Comparison of ENCODE assay signal across 1 cellular context in the genomic region with DNA sequence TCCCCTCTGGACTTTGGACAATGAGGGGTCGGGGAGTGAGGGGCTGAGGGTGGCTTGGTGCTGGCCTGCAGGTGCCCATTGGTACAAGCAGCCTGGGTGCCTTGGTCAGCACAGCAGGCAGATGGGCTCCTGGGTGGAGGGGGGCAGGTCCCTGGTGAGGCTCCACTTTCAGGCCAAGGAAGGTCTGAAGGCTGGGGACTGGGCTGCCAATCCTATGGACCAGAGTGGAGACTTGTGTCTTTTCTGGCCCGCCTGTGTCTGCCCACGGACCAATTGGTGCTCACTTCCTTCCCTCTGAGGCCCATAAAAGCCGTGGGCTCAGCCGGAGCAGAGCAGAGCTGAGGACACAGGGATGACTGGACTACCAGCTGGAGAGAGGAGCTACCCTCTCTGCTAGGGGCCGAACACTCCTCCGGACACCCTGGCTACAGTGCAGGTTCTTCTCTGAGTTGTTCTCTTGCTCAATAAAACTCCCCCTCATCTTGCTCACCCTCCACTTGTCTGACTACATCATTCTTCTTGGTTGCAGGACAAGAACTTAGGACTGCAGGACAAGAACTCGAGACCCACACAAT.
TF ChIP-seq lines count a peak whose summit lies in the region.

No MANE protein-coding gene starts in this region.

TF ChIP-seq in HepG2, 621 proteins besides CTCF, POLR2A, EP300 and RAD21 (continued from another document):
- TF ChIP-seq, protein P1, sequence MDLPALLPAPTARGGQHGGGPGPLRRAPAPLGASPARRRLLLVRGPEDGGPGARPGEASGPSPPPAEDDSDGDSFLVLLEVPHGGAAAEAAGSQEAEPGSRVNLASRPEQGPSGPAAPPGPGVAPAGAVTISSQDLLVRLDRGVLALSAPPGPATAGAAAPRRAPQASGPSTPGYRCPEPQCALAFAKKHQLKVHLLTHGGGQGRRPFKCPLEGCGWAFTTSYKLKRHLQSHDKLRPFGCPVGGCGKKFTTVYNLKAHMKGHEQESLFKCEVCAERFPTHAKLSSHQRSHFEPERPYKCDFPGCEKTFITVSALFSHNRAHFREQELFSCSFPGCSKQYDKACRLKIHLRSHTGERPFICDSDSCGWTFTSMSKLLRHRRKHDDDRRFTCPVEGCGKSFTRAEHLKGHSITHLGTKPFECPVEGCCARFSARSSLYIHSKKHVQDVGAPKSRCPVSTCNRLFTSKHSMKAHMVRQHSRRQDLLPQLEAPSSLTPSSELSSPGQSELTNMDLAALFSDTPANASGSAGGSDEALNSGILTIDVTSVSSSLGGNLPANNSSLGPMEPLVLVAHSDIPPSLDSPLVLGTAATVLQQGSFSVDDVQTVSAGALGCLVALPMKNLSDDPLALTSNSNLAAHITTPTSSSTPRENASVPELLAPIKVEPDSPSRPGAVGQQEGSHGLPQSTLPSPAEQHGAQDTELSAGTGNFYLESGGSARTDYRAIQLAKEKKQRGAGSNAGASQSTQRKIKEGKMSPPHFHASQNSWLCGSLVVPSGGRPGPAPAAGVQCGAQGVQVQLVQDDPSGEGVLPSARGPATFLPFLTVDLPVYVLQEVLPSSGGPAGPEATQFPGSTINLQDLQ (CRISPR knock-in tag; IDR thresholded peaks at IDR 0.05), result no peak
- TF ChIP-seq, protein P2, sequence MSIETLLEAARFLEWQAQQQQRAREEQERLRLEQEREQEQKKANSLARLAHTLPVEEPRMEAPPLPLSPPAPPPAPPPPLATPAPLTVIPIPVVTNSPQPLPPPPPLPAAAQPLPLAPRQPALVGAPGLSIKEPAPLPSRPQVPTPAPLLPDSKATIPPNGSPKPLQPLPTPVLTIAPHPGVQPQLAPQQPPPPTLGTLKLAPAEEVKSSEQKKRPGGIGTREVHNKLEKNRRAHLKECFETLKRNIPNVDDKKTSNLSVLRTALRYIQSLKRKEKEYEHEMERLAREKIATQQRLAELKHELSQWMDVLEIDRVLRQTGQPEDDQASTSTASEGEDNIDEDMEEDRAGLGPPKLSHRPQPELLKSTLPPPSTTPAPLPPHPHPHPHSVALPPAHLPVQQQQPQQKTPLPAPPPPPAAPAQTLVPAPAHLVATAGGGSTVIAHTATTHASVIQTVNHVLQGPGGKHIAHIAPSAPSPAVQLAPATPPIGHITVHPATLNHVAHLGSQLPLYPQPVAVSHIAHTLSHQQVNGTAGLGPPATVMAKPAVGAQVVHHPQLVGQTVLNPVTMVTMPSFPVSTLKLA (IDR thresholded peaks at IDR 0.05), result no peak
- TF ChIP-seq KDM5A (IDR thresholded peaks at IDR 0.05; ENCODE audit: borderline replicate concordance, low read length) (no peak), ZFX (CRISPR knock-in tag; IDR thresholded peaks at IDR 0.05; ENCODE audit: low read depth) (no peak), ZNF350 (CRISPR knock-in tag; IDR thresholded peaks at IDR 0.05; ENCODE audit: borderline replicate concordance, low read depth) (no peak), SIX1 (CRISPR knock-in tag; IDR thresholded peaks at IDR 0.05; ENCODE audit: borderline replicate concordance) (no peak), MED8 (CRISPR knock-in tag; IDR thresholded peaks at IDR 0.05; ENCODE audit: insufficient replicate concordance) (no peak)
- TF ChIP-seq, protein P3, sequence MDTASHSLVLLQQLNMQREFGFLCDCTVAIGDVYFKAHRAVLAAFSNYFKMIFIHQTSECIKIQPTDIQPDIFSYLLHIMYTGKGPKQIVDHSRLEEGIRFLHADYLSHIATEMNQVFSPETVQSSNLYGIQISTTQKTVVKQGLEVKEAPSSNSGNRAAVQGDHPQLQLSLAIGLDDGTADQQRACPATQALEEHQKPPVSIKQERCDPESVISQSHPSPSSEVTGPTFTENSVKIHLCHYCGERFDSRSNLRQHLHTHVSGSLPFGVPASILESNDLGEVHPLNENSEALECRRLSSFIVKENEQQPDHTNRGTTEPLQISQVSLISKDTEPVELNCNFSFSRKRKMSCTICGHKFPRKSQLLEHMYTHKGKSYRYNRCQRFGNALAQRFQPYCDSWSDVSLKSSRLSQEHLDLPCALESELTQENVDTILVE (CRISPR knock-in tag; IDR thresholded peaks at IDR 0.05), result no peak
